ENCODE assay signal across 26 cellular contexts in genomic region chr15:62881056-62881455, GRCh38.
DNase-seq lines count a peak whose midpoint lies in the region; ATAC-seq, FAIRE-seq and TF ChIP-seq lines count a peak whose summit lies in the region.
"Had no signal": no experiment of that assay in that cellular context is flagged by ENCODE, and none has a peak within 500 bp of the region (broad histone marks: within the 10 kb centered on the region; RNA-seq: fewer than 3 reads in every experiment).

No MANE protein-coding gene starts in this region.

- H3K4me3 ChIP-seq in esophagus muscularis mucosa (peak overlapping the region in 2 of 4 donors; percentile 11 to 34), psoas muscle (no peak overlapping the region)
- H3K4me3 ChIP-seq: PC-9, SJSA1 had no signal

- TF ChIP-seq EP300 in esophagus muscularis mucosa (IDR thresholded peaks at IDR 0.05) = no peak

- no peak for DNase-seq in D721Med (ENCODE audit: insufficient read length, low spot score)
- DNase-seq in NCI-H82 (lab: John Stamatoyannopoulos, UW) = peak; percentile 81
- DNase-seq in esophagus muscularis mucosa (ENCODE audit: extremely low spot score) = no peak
- no peak for DNase-seq in psoas muscle
- DNase-seq in HuH-7.5 (ENCODE audit: low spot score) = no peak
- DNase-seq in SKM-1 treated with dmso at 0.1 percent for 144 hours (lab: John Stamatoyannopoulos, UW; ENCODE audit: unreplicated experiment) = no peak
- DNase-seq: BE2C; CD8-positive, alpha-beta memory T cell; DMS79 treated with DMSO at 0.1 percent for 48 hours; GOT3; Karpas-422; NCI-H1092 treated with DMSO at 0.1 percent for 48 hours; NCI-H1436; NCI-H187; NCI-H2081 treated with DMSO at 0.1 percent for 48 hours; NCI-H2171; NCI-H510A; NCI-H69; PC-9; Right ventricle myocardium superior had no signal

- H3K9me3 ChIP-seq in esophagus muscularis mucosa (no peaks in the 10 kb centered on the region), psoas muscle (no peaks in the 10 kb centered on the region)
- H3K9me3 ChIP-seq: BE2C, SJSA1 had no signal

- TF ChIP-seq CTCF in D721Med (IDR thresholded peaks at IDR 0.05; ENCODE audit: insufficient read depth, missing control alignments) (no peak), esophagus muscularis mucosa (IDR thresholded peaks at IDR 0.05) (no peak), psoas muscle (IDR thresholded peaks at IDR 0.05) (no peak)

- H3K4me1 ChIP-seq in esophagus muscularis mucosa (peaks cover 10 to 86% (median 73%) of the 10 kb centered on the region in 4 donors), psoas muscle (no peaks in the 10 kb centered on the region)

- peak; percentile 39 to 91 (median 76) for ATAC-seq in psoas muscle
- ATAC-seq in HG02759 (IDR thresholded peaks at IDR 0.05; ENCODE audit: unreplicated experiment) = no peak
- no peak for ATAC-seq in GM19452 (IDR thresholded peaks at IDR 0.05; ENCODE audit: unreplicated experiment)
- ATAC-seq: HCT116 had no signal

- H3K36me3 ChIP-seq in esophagus muscularis mucosa (no peaks in the 10 kb centered on the region), psoas muscle (ENCODE audit: insufficient read depth in 1 of 2, low read depth in 1 of 2) (no peaks in the 10 kb centered on the region)
- H3K36me3 ChIP-seq: BE2C, SJSA1 had no signal

- peak; percentile 82 for FAIRE-seq in D721Med (lab: Jason Lieb, UNC)

- no peaks in the 10 kb centered on the region for H3K27me3 ChIP-seq in esophagus muscularis mucosa
- peaks cover 0 to 3% (median 1%) of the 10 kb centered on the region in 3 donors for H3K27me3 ChIP-seq in psoas muscle (ENCODE audit: insufficient read depth in 3 of 3, low read length in 2 of 3)
- H3K27me3 ChIP-seq: BE2C, SJSA1 had no signal

- 73% methylated on average over 4 of the region's 4 CpGs for WGBS in esophagus muscularis mucosa
- WGBS in psoas muscle, 3 donors = 38 to 45% (median 38%) methylated on average over 4 of the region's 4 CpGs

- no peak for TF ChIP-seq POLR2A in esophagus muscularis mucosa (IDR thresholded peaks at IDR 0.05; ENCODE audit: low read depth)

- H3K27ac ChIP-seq in esophagus muscularis mucosa (replicated peaks in 1 of 4) (peak overlapping the region; percentile 58 to 88 (median 85)), psoas muscle (no peak overlapping the region)
- H3K27ac ChIP-seq: 22Rv1, HL-60, PC-9, SJSA1 had no signal

- intact Hi-C loops in esophagus muscularis mucosa (cut with DNase I) = no loop called here
- intact Hi-C loops in psoas muscle (cut with DNase I) = no loop called here

Comparison
In these comparisons a context has a peak if more than half of its experiments do, and no peak if none do; other contexts are left out.
1. ATAC-seq: peak in psoas muscle (4 of 4); none in HG02759 (single experiment) and GM19452 (single experiment).